Comparison of ENCODE assay signal across 9 cellular contexts in the genomic region with DNA sequence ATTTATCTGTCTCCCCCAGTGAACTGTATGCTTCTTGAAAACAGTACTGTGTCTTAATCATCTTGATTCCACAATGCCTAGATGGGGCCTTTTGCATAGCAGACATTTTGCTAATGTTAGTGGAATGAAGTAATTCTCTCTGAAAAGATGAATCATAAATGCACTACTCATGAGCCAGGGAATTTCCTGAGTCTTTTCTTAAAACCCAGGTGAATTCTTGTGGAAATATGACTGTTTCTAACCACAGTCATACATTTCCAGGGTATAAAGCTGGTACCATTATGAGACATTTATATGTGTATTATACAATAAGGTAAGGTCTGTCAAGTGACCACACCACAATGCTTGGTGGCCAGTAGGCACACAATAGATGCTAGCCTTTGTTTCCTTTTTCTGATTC. TPM values are rescaled to one million over a fixed set of nuclear protein-coding genes. Genes with fewer than 3 reads are reported as not detected.
DNase-seq lines count a peak whose midpoint lies in the region; ATAC-seq and TF ChIP-seq lines count a peak whose summit lies in the region.
"Had no signal": no experiment of that assay in that cellular context is flagged by ENCODE, and none has a peak within 500 bp of the region (broad histone marks: within the 10 kb centered on the region; RNA-seq: fewer than 3 reads in every experiment).

No MANE protein-coding gene starts in this region.

- peaks cover 0 to 14% (median 0%) of the 10 kb centered on the region in 3 donors for H3K4me1 Mint-ChIP-seq in CD8-positive, alpha-beta memory T cell

- H3K27ac ChIP-seq in AG04450 (ENCODE audit: low read depth, low read length) (peak overlapping the region; percentile 91), SK-N-MC (0 out of 2 replicates have a peak overlapping the region, but pooled peaks have one; percentile 44), tibial artery (peak overlapping the region; percentile 61 to 66)
- no peak overlapping the region for H3K27ac ChIP-seq in CD8-positive, alpha-beta memory T cell (ENCODE audit: low read depth, low read length)

- H3K9ac ChIP-seq in SK-N-MC (ENCODE audit: insufficient read length), result no peak overlapping the region

- CTCF ChIA-PET in AG04450 (lab: Charles Lee), result no interaction called here
- CTCF ChIA-PET in CD8-positive, alpha-beta memory T cell (lab: Charles Lee), result no interaction called here

- H3K27me3 Mint-ChIP-seq in CD8-positive, alpha-beta memory T cell, result no peaks in the 10 kb centered on the region

- H3K27me3 ChIP-seq in AG04450 (ENCODE audit: control insufficient read depth, insufficient read depth, low read length) (no peaks in the 10 kb centered on the region), tibial artery (no peaks in the 10 kb centered on the region)
- no peaks in the 10 kb centered on the region for H3K27me3 ChIP-seq in CD8-positive, alpha-beta memory T cell (ENCODE audit: insufficient read depth, low read length, poor library complexity, severe bottlenecking)
- H3K27me3 ChIP-seq: upper lobe of left lung had no signal

- H3K36me3 ChIP-seq in SK-N-MC (ENCODE audit: insufficient read depth, low read length) (peaks cover 8% of the 10 kb centered on the region), tibial artery (peaks cover 0 to 6% (median 5%) of the 10 kb centered on the region in 3 donors)
- peaks cover 13% of the 10 kb centered on the region for H3K36me3 ChIP-seq in CD8-positive, alpha-beta memory T cell (ENCODE audit: insufficient read depth, low read length)
- H3K36me3 ChIP-seq: upper lobe of left lung had no signal

- intact Hi-C loops in tibial artery (cut with DNase I; ENCODE audit: low total_unique reads), result no loop called here

- DNase-seq in AG04450 (ENCODE audit: low read depth, low spot score) (peak; percentile 74), SK-N-MC (ENCODE audit: low read depth, low spot score) (no peak), glomerular visceral epithelial cell (ENCODE audit: extremely low spot score) (peak; percentile 89), tibial artery (no peak), NOMO-1 treated with dmso at 0.1 percent for 144 hours (lab: John Stamatoyannopoulos, UW; ENCODE audit: unreplicated experiment) (no peak)
- no peak for DNase-seq in CD8-positive, alpha-beta memory T cell
- DNase-seq: upper lobe of left lung had no signal

- peaks cover 0 to 23% (median 16%) of the 10 kb centered on the region in 4 donors for H3K4me1 ChIP-seq in tibial artery
- H3K4me1 ChIP-seq in CD8-positive, alpha-beta memory T cell (ENCODE audit: insufficient read depth, low read length), result no peaks in the 10 kb centered on the region

- TF ChIP-seq CTCF in AG04450 (IDR thresholded peaks at IDR 0.05; ENCODE audit: low read depth, low read length) (no peak), tibial artery (IDR thresholded peaks at IDR 0.05) (no peak)

- POLR2A ChIA-PET in AG04450 (lab: Yijun Ruan, JAX), result no interaction called here
- POLR2A ChIA-PET in CD8-positive, alpha-beta memory T cell (lab: Charles Lee), result no interaction called here

- H3K4me3 ChIP-seq in AG04450 (ENCODE audit: low read depth, low read length) (no peak overlapping the region), SK-N-MC (no peak overlapping the region), tibial artery (no peak overlapping the region)
- H3K4me3 ChIP-seq in CD8-positive, alpha-beta memory T cell (ENCODE audit: low read length), result no peak overlapping the region
- H3K4me3 ChIP-seq: upper lobe of left lung had no signal

- H3K27ac Mint-ChIP-seq in CD8-positive, alpha-beta memory T cell, result no peak overlapping the region

- H3K9me3 Mint-ChIP-seq in CD8-positive, alpha-beta memory T cell, result no peaks in the 10 kb centered on the region

- no peaks in the 10 kb centered on the region for H3K9me3 ChIP-seq in AG04450 (ENCODE audit: control insufficient read depth, insufficient read depth, low read length)
- H3K9me3 ChIP-seq in SK-N-MC (ENCODE audit: low read depth, low read length), result no peaks in the 10 kb centered on the region
- no peaks in the 10 kb centered on the region for H3K9me3 ChIP-seq in tibial artery
- no peaks in the 10 kb centered on the region for H3K9me3 ChIP-seq in CD8-positive, alpha-beta memory T cell (ENCODE audit: low read length)
- H3K9me3 ChIP-seq: upper lobe of left lung had no signal

- H3K4me3 Mint-ChIP-seq in CD8-positive, alpha-beta memory T cell, result no peak overlapping the region

- ATAC-seq in GM21390 (IDR thresholded peaks at IDR 0.05; ENCODE audit: unreplicated experiment), result peak; percentile 52
- ATAC-seq in GM19397 (IDR thresholded peaks at IDR 0.05; ENCODE audit: unreplicated experiment), result no peak

- peaks cover 17 to 43% (median 22%) of the 10 kb centered on the region in 3 donors for H3K36me3 Mint-ChIP-seq in CD8-positive, alpha-beta memory T cell

RNA-seq across cellular contexts. Expression of gene KCTD4, which starts 5.5 kb away (rescaled TPM):
- 0.09 and 0.14 TPM in 2 replicates for polyA plus RNA-seq in AG04450 (2011; rRNA removed)
- not detected in 2 replicates for polyA minus RNA-seq in AG04450 (2011; rRNA and poly(A)+ RNA removed)
- total RNA-seq in CD8-positive, alpha-beta memory T cell, result not detected
- not detected for polyA plus RNA-seq in CD8-positive, alpha-beta memory T cell
- total RNA-seq: upper lobe of left lung had no signal

Comparison
In these comparisons a context has a peak if more than half of its experiments do, and no peak if none do; other contexts are left out.
1. DNase-seq: peak in AG04450 (single experiment) and glomerular visceral epithelial cell (single experiment); none in SK-N-MC (single experiment), tibial artery (0 of 2), CD8-positive, alpha-beta memory T cell (0 of 5) and NOMO-1 treated with dmso at 0.1 percent for 144 hours (single experiment).